ENCODE assay signal across 18 cellular contexts in genomic region chr1:167545349-167545748, GRCh38. TPM values are rescaled to one million over a fixed set of nuclear protein-coding genes. Genes with fewer than 3 reads are reported as not detected.
DNase-seq lines count a peak whose midpoint lies in the region; ATAC-seq and TF ChIP-seq lines count a peak whose summit lies in the region.
"Had no signal": no experiment of that assay in that cellular context is flagged by ENCODE, and none has a peak within 500 bp of the region (broad histone marks: within the 10 kb centered on the region; RNA-seq: fewer than 3 reads in every experiment).

No MANE protein-coding gene starts in this region.

- no peaks in the 10 kb centered on the region for H3K9me3 Mint-ChIP-seq in CD8-positive, alpha-beta T cell
- H3K9me3 Mint-ChIP-seq in dendritic cell treated with granulocyte-macrophage colony-stimulating factor and Interleukin-4, amounts not matched to agents 40 ng/mL and 50 ng/mL, for 4 days, result no peaks in the 10 kb centered on the region
- H3K9me3 Mint-ChIP-seq: CD8-positive, alpha-beta memory T cell; GM23338 had no signal

- in situ Hi-C loops in GM13976 (cut with MboI; ENCODE audit: low sequenced_read_pairs, unreplicated experiment), result loop anchor here (25.0 kb wide), 2 partner anchors 283 to 633 kb away; no protein-coding TSS in a partner anchor

- H3K4me3 Mint-ChIP-seq in CD8-positive, alpha-beta T cell, result no peak overlapping the region
- H3K4me3 Mint-ChIP-seq in dendritic cell treated with granulocyte-macrophage colony-stimulating factor and Interleukin-4, amounts not matched to agents 40 ng/mL and 50 ng/mL, for 4 days, result peak overlapping the region; percentile 26
- H3K4me3 Mint-ChIP-seq: CD8-positive, alpha-beta memory T cell; GM23338 had no signal

- H3K9me3 ChIP-seq in BLaER1, result no peaks in the 10 kb centered on the region
- no peaks in the 10 kb centered on the region for H3K9me3 ChIP-seq in CD8-positive, alpha-beta T cell (ENCODE audit: low read length)
- H3K9me3 ChIP-seq in Karpas-422 (ENCODE audit: low read length), result no peaks in the 10 kb centered on the region
- no peaks in the 10 kb centered on the region for H3K9me3 ChIP-seq in right atrium auricular region
- H3K9me3 ChIP-seq: Caco-2 had no signal

- POLR2A ChIA-PET in CD8-positive, alpha-beta T cell (lab: Charles Lee), result no interaction called here

- H3K9ac ChIP-seq in BLaER1 (no peak overlapping the region; the same call in 1 of the 2 replicates), Karpas-422 (ENCODE audit: low read length) (peak overlapping the region; percentile 47)

- no peak for DNase-seq in CD8-positive, alpha-beta T cell
- peak; percentile 66 for DNase-seq in Karpas-422
- no peak for DNase-seq in right atrium auricular region (ENCODE audit: low spot score)
- no peak for DNase-seq in GM13976 (ENCODE audit: low spot score)
- no peak for DNase-seq in globus pallidus (ENCODE audit: low spot score)
- no peak for DNase-seq in NCI-H524 (lab: John Stamatoyannopoulos, UW)
- DNase-seq: 8988T; AML-193; C1 segment of cervical spinal cord; Caco-2; CD8-positive, alpha-beta memory T cell; DND-41; GDM1; H7 had no signal

- H3K27ac ChIP-seq in BLaER1 (no peak overlapping the region), Karpas-422 (ENCODE audit: low read length) (peak overlapping the region; percentile 88), right atrium auricular region (no peak overlapping the region)
- H3K27ac ChIP-seq in CD8-positive, alpha-beta T cell (ENCODE audit: low read depth, low read length), result no peak overlapping the region

- peak overlapping the region; percentile 30; the same call in 1 of the 2 replicates for H3K4me2 ChIP-seq in BLaER1
- peak overlapping the region; percentile 59 for H3K4me2 ChIP-seq in Karpas-422 (ENCODE audit: low read depth, low read length, poor library complexity, severe bottlenecking)
- H3K4me2 ChIP-seq: GM23338 had no signal

- H3K4me3 ChIP-seq in BLaER1, result no peak overlapping the region
- H3K4me3 ChIP-seq in CD8-positive, alpha-beta T cell (ENCODE audit: low read depth, low read length), result no peak overlapping the region
- H3K4me3 ChIP-seq in Karpas-422 (ENCODE audit: low read length), result peak overlapping the region; percentile 24; the same call in 1 of the 2 replicates
- H3K4me3 ChIP-seq in right atrium auricular region, result no peak overlapping the region
- H3K4me3 ChIP-seq: GM23338 had no signal

- H3K27ac Mint-ChIP-seq in CD8-positive, alpha-beta T cell, result peak overlapping the region; percentile 32
- H3K27ac Mint-ChIP-seq in dendritic cell treated with granulocyte-macrophage colony-stimulating factor and Interleukin-4, amounts not matched to agents 40 ng/mL and 50 ng/mL, for 4 days, result peak overlapping the region; percentile 77
- H3K27ac Mint-ChIP-seq: CD8-positive, alpha-beta memory T cell; GM23338 had no signal

- H3K36me3 ChIP-seq in BLaER1 (peaks cover 32% of the 10 kb centered on the region), Karpas-422 (ENCODE audit: insufficient read depth, low read length) (peaks cover 58% of the 10 kb centered on the region), right atrium auricular region (peaks cover 39% of the 10 kb centered on the region)
- H3K36me3 ChIP-seq in CD8-positive, alpha-beta T cell (ENCODE audit: insufficient read depth, low read length), result peaks cover 4% of the 10 kb centered on the region

- H3K4me1 Mint-ChIP-seq in CD8-positive, alpha-beta T cell (ENCODE audit: low read depth), result peaks cover 12% of the 10 kb centered on the region
- peaks cover 92% of the 10 kb centered on the region for H3K4me1 Mint-ChIP-seq in dendritic cell treated with granulocyte-macrophage colony-stimulating factor and Interleukin-4, amounts not matched to agents 40 ng/mL and 50 ng/mL, for 4 days (ENCODE audit: low read depth)

- H3K27me3 ChIP-seq in BLaER1 (no peaks in the 10 kb centered on the region), Karpas-422 (ENCODE audit: low read length) (no peaks in the 10 kb centered on the region), right atrium auricular region (no peaks in the 10 kb centered on the region)
- no peaks in the 10 kb centered on the region for H3K27me3 ChIP-seq in CD8-positive, alpha-beta T cell (ENCODE audit: insufficient read depth, low read length)

- H4K20me1 ChIP-seq in BLaER1, result no peaks in the 10 kb centered on the region
- H4K20me1 ChIP-seq in Karpas-422 (ENCODE audit: insufficient read depth, low read depth, low read length), result no peaks in the 10 kb centered on the region

- H3K9me2 ChIP-seq in Karpas-422 (replicated peaks; ENCODE audit: insufficient read depth, low read length), result no peaks in the 10 kb centered on the region

- no peak for TF ChIP-seq CTCF in CD8-positive, alpha-beta T cell (IDR thresholded peaks at IDR 0.05)
- no peak for TF ChIP-seq CTCF in right atrium auricular region (IDR thresholded peaks at IDR 0.05)
- no peak for TF ChIP-seq CTCF in GM13976 (IDR thresholded peaks at IDR 0.05; ENCODE audit: borderline replicate concordance, control extremely low read depth, extremely low read depth, insufficient read depth, missing control alignments)

- H3K4me1 ChIP-seq in BLaER1 (peaks cover 11% of the 10 kb centered on the region), Karpas-422 (ENCODE audit: low read length) (peaks cover 92% of the 10 kb centered on the region), right atrium auricular region (peaks cover 0 to 11% of the 10 kb centered on the region in 2 donors)
- no peaks in the 10 kb centered on the region for H3K4me1 ChIP-seq in CD8-positive, alpha-beta T cell (ENCODE audit: insufficient read depth, low read length)
- H3K4me1 ChIP-seq: Caco-2 had no signal

- intact Hi-C loops in CD8-positive, alpha-beta T cell (cut with DNase I, micrococcal nuclease), result no loop called here
- intact Hi-C loops in dendritic cell treated with granulocyte-macrophage colony-stimulating factor and Interleukin-4, amounts not matched to agents 40 ng/mL and 50 ng/mL, for 4 days (cut with micrococcal nuclease), result no loop called here

- H2AFZ ChIP-seq in Karpas-422 (ENCODE audit: low read length), result no peak overlapping the region
- H2AFZ ChIP-seq: GM23338 had no signal

- no peaks in the 10 kb centered on the region for H3K27me3 Mint-ChIP-seq in CD8-positive, alpha-beta T cell (ENCODE audit: low read depth)
- H3K27me3 Mint-ChIP-seq in dendritic cell treated with granulocyte-macrophage colony-stimulating factor and Interleukin-4, amounts not matched to agents 40 ng/mL and 50 ng/mL, for 4 days, result no peaks in the 10 kb centered on the region
- H3K27me3 Mint-ChIP-seq: CD8-positive, alpha-beta memory T cell had no signal

- CTCF ChIA-PET in CD8-positive, alpha-beta T cell (lab: Charles Lee), result interaction anchor here (0.7 to 1.5 kb wide), 4 partner anchors 10 to 272 kb away, joined by 3 to 8 read pairs (median 4); no protein-coding TSS in a partner anchor

- ATAC-seq in CD8-positive, alpha-beta T cell, result no peak
- ATAC-seq: GM23338, HepG2 had no signal

- H3K79me2 ChIP-seq in Karpas-422 (ENCODE audit: low read length), result peaks cover 28% of the 10 kb centered on the region

- peaks cover 60% of the 10 kb centered on the region for H3K36me3 Mint-ChIP-seq in CD8-positive, alpha-beta T cell
- peaks cover 94% of the 10 kb centered on the region for H3K36me3 Mint-ChIP-seq in dendritic cell treated with granulocyte-macrophage colony-stimulating factor and Interleukin-4, amounts not matched to agents 40 ng/mL and 50 ng/mL, for 4 days (ENCODE audit: low read depth)

RNA-seq across cellular contexts. Expression of gene CREG1, which starts 8.2 kb away (rescaled TPM):
- 1 to 10 TPM; 9.3 to 9.8 TPM for total RNA-seq in CD8-positive, alpha-beta T cell
- 51.1 and 102 TPM in 2 replicates for total RNA-seq in Karpas-422 (2014; rRNA removed; shearing (Covaris generic); ENCODE audit: low replicate concordance)
- 100 to 1,000 TPM; 127 to 163 TPM for total RNA-seq in right atrium auricular region

RNA-seq across cellular contexts. Expression of gene CD247, which starts 27.0 kb away (rescaled TPM):
- 100 to 1,000 TPM; 327 to 331 TPM for total RNA-seq in CD8-positive, alpha-beta T cell
- total RNA-seq in Karpas-422 (2014; rRNA removed; shearing (Covaris generic); ENCODE audit: low replicate concordance), result 41.3 and 56.1 TPM in 2 replicates
- total RNA-seq in right atrium auricular region, result 1 to 10 TPM in 1 of 2 donors, under 1 TPM in 1; 0.79 to 1.1 TPM
- total RNA-seq: Caco-2 had no signal

Comparison
In these comparisons a context has a peak if more than half of its experiments do, and no peak if none do; other contexts are left out.
1. RNA of gene CD247, which starts 27.0 kb away (total RNA-seq): 327 to 331 TPM in CD8-positive, alpha-beta T cell and 41.3 to 56.1 TPM in Karpas-422; 0.79 to 1.1 TPM in right atrium auricular region; every median in the first group is over 10 times any median in the second.